23 cellular contexts compared by ENCODE assay signal in genomic region chr7:118054529-118054928, GRCh38.
"Had no signal": no experiment of that assay in that cellular context is flagged by ENCODE, and none has a peak within 500 bp of the region (broad histone marks: within the 10 kb centered on the region; RNA-seq: fewer than 3 reads in every experiment).

No MANE protein-coding gene starts in this region.

- H3K36me3 ChIP-seq: esophagus muscularis mucosa, gastroesophageal sphincter, heart right ventricle, left lung, lower lobe of right lung had no signal

- H3K9me3 ChIP-seq: esophagus muscularis mucosa, gastroesophageal sphincter, heart right ventricle, left lung, lower lobe of right lung, mucosa of descending colon had no signal

- DNase-seq: dermis blood vessel endothelial cell; dorsolateral prefrontal cortex; effector CD4-positive, alpha-beta T cell; effector memory CD4-positive, alpha-beta T cell; foreskin keratinocyte; glutamatergic neuron; head of caudate nucleus; heart right ventricle; hippocampal formation; kidney glomerular epithelial cell; left cardiac atrium; left lung; left ventricle myocardium superior; lower lobe of right lung; mesenchymal stem cell; mucosa of descending colon; naive B cell had no signal

- H3K4me1 ChIP-seq: esophagus muscularis mucosa, foreskin keratinocyte, gastroesophageal sphincter, heart right ventricle, left lung, lower lobe of right lung had no signal

- H3K27ac ChIP-seq: coronary artery, dorsolateral prefrontal cortex, esophagus muscularis mucosa, foreskin keratinocyte, gastroesophageal sphincter, heart right ventricle, left lung, lower lobe of right lung had no signal

- H3K4me3 ChIP-seq: coronary artery, dorsolateral prefrontal cortex, esophagus muscularis mucosa, gastroesophageal sphincter, heart right ventricle, left lung, lower lobe of right lung, mucosa of descending colon had no signal

- FAIRE-seq: endothelial cell of umbilical vein, islet of Langerhans, keratinocyte had no signal

- ATAC-seq: foreskin keratinocyte, gastroesophageal sphincter, heart right ventricle, left cardiac atrium, left lung, left ventricle myocardium superior, lower lobe of right lung, mucosa of descending colon had no signal

- H3K27me3 ChIP-seq: dorsolateral prefrontal cortex, esophagus muscularis mucosa, foreskin keratinocyte, gastroesophageal sphincter, heart right ventricle, left lung had no signal
